26 cellular contexts compared by ENCODE assay signal in the genomic region with DNA sequence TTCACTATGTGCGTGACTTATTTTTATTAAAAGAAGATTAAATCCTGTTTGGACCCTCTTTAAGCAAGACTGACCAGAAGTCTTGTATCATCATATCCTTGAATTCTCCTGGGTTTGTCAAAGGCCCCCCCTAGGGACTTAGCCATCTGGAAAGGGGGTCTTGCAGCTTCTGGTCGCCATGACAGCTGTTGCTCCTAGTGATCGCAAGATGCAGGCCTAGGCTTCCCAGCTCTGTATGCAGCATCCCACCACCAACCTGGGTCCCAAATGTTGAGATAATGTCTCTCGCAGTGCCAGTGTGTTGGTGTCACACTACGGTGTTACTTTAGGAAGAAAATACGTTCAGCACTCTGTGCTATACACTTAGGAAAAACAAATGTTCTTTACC. TPM values are rescaled to one million over a fixed set of nuclear protein-coding genes. Genes with fewer than 3 reads are reported as not detected.
"Had no signal": no experiment of that assay in that cellular context is flagged by ENCODE, and none has a peak within 500 bp of the region (broad histone marks: within the 10 kb centered on the region; RNA-seq: fewer than 3 reads in every experiment).

No MANE protein-coding gene starts in this region.

- H3K27ac ChIP-seq: breast epithelium, SJSA1 had no signal

- H3K36me3 ChIP-seq: breast epithelium, SJSA1 had no signal

- ATAC-seq: activated CD8-positive, alpha-beta T cell treated with anti-CD3 and anti-CD28 coated beads, Interleukin-2, amount 10 ng/mL, durations not matched to agents 7 days and 5 days; Panc1; SK-N-SH treated with all-trans-retinoic acid at 6 μM for 48 hours had no signal

- H3K4me3 Mint-ChIP-seq: activated CD8-positive, alpha-beta T cell treated with anti-CD3 and anti-CD28 coated beads, Interleukin-2, amount 10 ng/mL, durations not matched to agents 7 days and 5 days; activated naive CD4-positive, alpha-beta T cell treated with anti-CD3 and anti-CD28 coated beads, Interleukin-2, amount 50 U/mL, for 24 hours; T-helper 1 cell treated with Interleukin-12 subunit alpha and Interleukin-12 subunit beta and Interleukin-4 antibody, amounts not matched to agents 30 μg/mL and 1 μg/mL, for 36 hours had no signal

- H3K4me1 ChIP-seq: breast epithelium, SJSA1 had no signal

- H3K4me3 ChIP-seq: breast epithelium, SJSA1 had no signal

- H3K27ac Mint-ChIP-seq: activated CD8-positive, alpha-beta T cell treated with anti-CD3 and anti-CD28 coated beads, Interleukin-2, amount 10 ng/mL, durations not matched to agents 7 days and 5 days; activated naive CD4-positive, alpha-beta T cell treated with anti-CD3 and anti-CD28 coated beads, Interleukin-2, amount 50 U/mL, for 24 hours; T-helper 1 cell treated with Interleukin-12 subunit alpha and Interleukin-12 subunit beta and Interleukin-4 antibody, amounts not matched to agents 30 μg/mL and 1 μg/mL, for 36 hours had no signal

- H3K36me3 Mint-ChIP-seq: activated naive CD4-positive, alpha-beta T cell treated with anti-CD3 and anti-CD28 coated beads, Interleukin-2, amount 50 U/mL, for 24 hours had no signal

- H3K27me3 ChIP-seq: breast epithelium, SJSA1 had no signal

- DNase-seq: activated CD4-positive, alpha-beta T cell treated with anti-CD3 and anti-CD28 coated beads for 48 hours; activated CD4-positive, alpha-beta T cell treated with anti-CD3 and anti-CD28 coated beads, Interleukin-2, amount 50 U/mL, for 4 hours; activated CD4-positive, CD25-positive, alpha-beta regulatory T cell treated with anti-CD3 and anti-CD28 coated beads, Interleukin-2, amount 50 U/mL, for 72 hours; activated CD8-positive, alpha-beta memory T cell treated with anti-CD3 and anti-CD28 coated beads, Interleukin-2, amount 50 U/mL, for 48 hours; activated CD8-positive, alpha-beta T cell treated with anti-CD3 and anti-CD28 coated beads, Interleukin-2, amount 10 ng/mL, durations not matched to agents 7 days and 5 days; activated T-cell treated with anti-CD3 and anti-CD28 coated beads, Interleukin-2, amount 50 U/mL, for 1 hour; aorta; caudate nucleus; Karpas-422; MM.1S; NCI-H1105; NCI-H1436; NCI-H1694 treated with DMSO at 0.1 percent for 48 hours; NCI-H2029 treated with DMSO at 0.1 percent for 48 hours; NCI-H510A treated with DMSO at 0.1 percent for 48 hours; NCI-H774; NK-92 treated with Interleukin-12 subunit alpha and Interleukin-12 subunit beta, amount 100 ng/mL, for 24 hours; OCI-M1; Right ventricle myocardium superior; RPMI8226 had no signal

- H3K4me1 Mint-ChIP-seq: activated naive CD4-positive, alpha-beta T cell treated with anti-CD3 and anti-CD28 coated beads, Interleukin-2, amount 50 U/mL, for 24 hours had no signal

- H3K9me3 ChIP-seq: breast epithelium, SJSA1 had no signal

- H3K9me3 Mint-ChIP-seq: activated naive CD4-positive, alpha-beta T cell treated with anti-CD3 and anti-CD28 coated beads, Interleukin-2, amount 50 U/mL, for 24 hours; T-helper 1 cell treated with Interleukin-12 subunit alpha and Interleukin-12 subunit beta and Interleukin-4 antibody, amounts not matched to agents 30 μg/mL and 1 μg/mL, for 36 hours had no signal

RNA-seq across cellular contexts. Expression of a gene that starts 18.7 kb away (rescaled TPM):
- total RNA-seq: activated CD8-positive, alpha-beta T cell treated with anti-CD3 and anti-CD28 coated beads, Interleukin-2, amount 10 ng/mL, durations not matched to agents 7 days and 5 days; Right ventricle myocardium superior; SJSA1 had no signal
